Comparison of ENCODE assay signal across 10 cellular contexts in genomic region chr2:160666677-160667061, GRCh38.
DNase-seq lines count a peak whose midpoint lies in the region; ATAC-seq, FAIRE-seq and TF ChIP-seq lines count a peak whose summit lies in the region.
"Had no signal": no experiment of that assay in that cellular context is flagged by ENCODE, and none has a peak within 500 bp of the region (broad histone marks: within the 10 kb centered on the region; RNA-seq: fewer than 3 reads in every experiment).

No MANE protein-coding gene starts in this region.

- no peak overlapping the region for H3K9ac ChIP-seq in neural progenitor cell

- ATAC-seq in HG02763 (IDR thresholded peaks at IDR 0.05; ENCODE audit: unreplicated experiment) (peak; percentile 3), GM18519 (IDR thresholded peaks at IDR 0.05; ENCODE audit: low FRiP score, unreplicated experiment) (no peak)
- no peak for ATAC-seq in central memory CD8-positive, alpha-beta T cell (replicated peaks; ENCODE audit: extremely low read depth, poor library complexity, severe bottlenecking)

- no peak overlapping the region for H3K27ac ChIP-seq in CD4-positive, alpha-beta memory T cell (ENCODE audit: low read depth, low read length)
- H3K27ac ChIP-seq in neural progenitor cell: no peak overlapping the region

- H3K4me3 Mint-ChIP-seq in CD4-positive, alpha-beta memory T cell: peak overlapping the region in 6 of 8 donors; percentile 7 to 73 (median 36)
- H3K4me3 Mint-ChIP-seq in central memory CD8-positive, alpha-beta T cell: no peak overlapping the region
- no peak overlapping the region for H3K4me3 Mint-ChIP-seq in neural progenitor cell
- H3K4me3 Mint-ChIP-seq: activated naive CD4-positive, alpha-beta T cell treated with anti-CD3 and anti-CD28 coated beads for 36 hours had no signal

- H3K9me3 Mint-ChIP-seq in CD4-positive, alpha-beta memory T cell: peaks cover 0 to under 1% (median 0%) of the 10 kb centered on the region in 8 donors
- no peaks in the 10 kb centered on the region for H3K9me3 Mint-ChIP-seq in central memory CD8-positive, alpha-beta T cell
- H3K9me3 Mint-ChIP-seq in neural progenitor cell: peaks cover 3% of the 10 kb centered on the region
- H3K9me3 Mint-ChIP-seq: activated naive CD4-positive, alpha-beta T cell treated with anti-CD3 and anti-CD28 coated beads for 36 hours had no signal

- no peak overlapping the region for H3K4me2 ChIP-seq in neural progenitor cell

- TF ChIP-seq CTCF in neural progenitor cell (IDR thresholded peaks at IDR 0.05): no peak

- H4K20me1 ChIP-seq in neural progenitor cell (ENCODE audit: low read depth): no peaks in the 10 kb centered on the region

- H3K4me1 ChIP-seq in CD4-positive, alpha-beta memory T cell (ENCODE audit: insufficient read depth, low read length): peaks cover 17% of the 10 kb centered on the region
- H3K4me1 ChIP-seq in neural progenitor cell: peaks cover 4% of the 10 kb centered on the region

- POLR2A ChIA-PET in CD4-positive, alpha-beta memory T cell (lab: Charles Lee; ENCODE audit: partially characterized antibody): interaction anchor here (1.1 kb wide), 1 partner anchor 255 kb away, joined by 3 read pairs; no protein-coding TSS in a partner anchor

- intact Hi-C loops in CD4-positive, alpha-beta memory T cell (cut with micrococcal nuclease): no loop called here

- H3K4me3 ChIP-seq in CD4-positive, alpha-beta memory T cell (ENCODE audit: low read length in 2 of 2): no peak overlapping the region
- H3K4me3 ChIP-seq in neural progenitor cell: no peak overlapping the region

- no peaks in the 10 kb centered on the region for H3K9me3 ChIP-seq in CD4-positive, alpha-beta memory T cell (ENCODE audit: control insufficient read depth in 1 of 2, low read length in 2 of 2)
- H3K9me3 ChIP-seq in neural progenitor cell (ENCODE audit: low read depth): no peaks in the 10 kb centered on the region

- H3K27ac Mint-ChIP-seq in CD4-positive, alpha-beta memory T cell: peak overlapping the region in 5 of 7 donors; percentile 0 to 53 (median 9)
- H3K27ac Mint-ChIP-seq in central memory CD8-positive, alpha-beta T cell (ENCODE audit: low read depth): peak overlapping the region; percentile 20
- peak overlapping the region; percentile 47 for H3K27ac Mint-ChIP-seq in neural progenitor cell
- H3K27ac Mint-ChIP-seq: activated naive CD4-positive, alpha-beta T cell treated with anti-CD3 and anti-CD28 coated beads for 36 hours had no signal

- no peak for FAIRE-seq in urothelium cell line (lab: Jason Lieb, UNC)

- no peaks in the 10 kb centered on the region for H3K27me3 Mint-ChIP-seq in CD4-positive, alpha-beta memory T cell
- no peaks in the 10 kb centered on the region for H3K27me3 Mint-ChIP-seq in central memory CD8-positive, alpha-beta T cell
- H3K27me3 Mint-ChIP-seq in neural progenitor cell (ENCODE audit: insufficient read depth, low read depth): no peaks in the 10 kb centered on the region

- H3F3A ChIP-seq in neural progenitor cell (ENCODE audit: low read depth): no peaks in the 10 kb centered on the region

- H3K36me3 Mint-ChIP-seq in CD4-positive, alpha-beta memory T cell: no peaks in the 10 kb centered on the region
- H3K36me3 Mint-ChIP-seq in central memory CD8-positive, alpha-beta T cell (ENCODE audit: insufficient read depth): no peaks in the 10 kb centered on the region
- H3K36me3 Mint-ChIP-seq in neural progenitor cell: no peaks in the 10 kb centered on the region

- H2AFZ ChIP-seq in neural progenitor cell (replicated peaks): no peak overlapping the region

- H3K4me1 Mint-ChIP-seq in CD4-positive, alpha-beta memory T cell: peaks cover 10 to 26% (median 17%) of the 10 kb centered on the region in 4 donors
- peaks cover 17% of the 10 kb centered on the region for H3K4me1 Mint-ChIP-seq in central memory CD8-positive, alpha-beta T cell
- H3K4me1 Mint-ChIP-seq in neural progenitor cell: peaks cover 19% of the 10 kb centered on the region

- CTCF ChIA-PET in CD4-positive, alpha-beta memory T cell (lab: Charles Lee; ENCODE audit: partially characterized antibody): interaction anchor here (1.2 kb wide), 1 partner anchor 8 kb away, joined by 3 read pairs; no protein-coding TSS in a partner anchor

- no peak for DNase-seq in CD4-positive, alpha-beta memory T cell
- no peak for DNase-seq in central memory CD8-positive, alpha-beta T cell (ENCODE audit: low spot score in 2 of 2)
- DNase-seq in neural progenitor cell (ENCODE audit: low spot score): no peak
- DNase-seq in urothelium cell line (ENCODE audit: low spot score): no peak
- DNase-seq in NCI-H510A (lab: John Stamatoyannopoulos, UW): no peak
- no peak for DNase-seq in ecto neural progenitor cell (ENCODE audit: low spot score)
- DNase-seq: activated naive CD4-positive, alpha-beta T cell treated with anti-CD3 and anti-CD28 coated beads for 36 hours; left colon had no signal

- no peaks in the 10 kb centered on the region for H3K36me3 ChIP-seq in CD4-positive, alpha-beta memory T cell (ENCODE audit: insufficient read depth, low read length)
- no peaks in the 10 kb centered on the region for H3K36me3 ChIP-seq in neural progenitor cell

- no peaks in the 10 kb centered on the region for H3K27me3 ChIP-seq in CD4-positive, alpha-beta memory T cell (ENCODE audit: insufficient read depth, low read length)
- no peaks in the 10 kb centered on the region for H3K27me3 ChIP-seq in neural progenitor cell

- no peaks in the 10 kb centered on the region for H3K79me2 ChIP-seq in neural progenitor cell (ENCODE audit: low read depth)

Comparison
In these comparisons a context has a peak if more than half of its experiments do, and no peak if none do; other contexts are left out.
1. H3K4me3 Mint-ChIP-seq: peak in CD4-positive, alpha-beta memory T cell (6 of 8); none in central memory CD8-positive, alpha-beta T cell (single experiment) and neural progenitor cell (single experiment).
2. Peak in every context shown above with its lines, with median percentiles within 50 percentile points of each other: H3K27ac Mint-ChIP-seq.